In genomic region chr13:69935043-69935442, GRCh38 we compare ENCODE assay signal across 9 cellular contexts.
DNase-seq lines count a peak whose midpoint lies in the region; ATAC-seq and TF ChIP-seq lines count a peak whose summit lies in the region.
"Had no signal": no experiment of that assay in that cellular context is flagged by ENCODE, and none has a peak within 500 bp of the region (broad histone marks: within the 10 kb centered on the region; RNA-seq: fewer than 3 reads in every experiment).

No MANE protein-coding gene starts in this region.

- no peak overlapping the region for H3K27ac ChIP-seq in suprapubic skin
- H3K27ac ChIP-seq: tibial nerve had no signal

- H3K9me3 ChIP-seq in suprapubic skin, result no peaks in the 10 kb centered on the region
- H3K9me3 ChIP-seq: tibial nerve had no signal

- no peaks in the 10 kb centered on the region for H3K4me1 ChIP-seq in suprapubic skin
- H3K4me1 ChIP-seq: tibial nerve had no signal

- no peak for TF ChIP-seq POLR2A in suprapubic skin (IDR thresholded peaks at IDR 0.05)

- no peak for TF ChIP-seq EP300 in suprapubic skin (IDR thresholded peaks at IDR 0.05)

- no peak overlapping the region for H3K4me3 ChIP-seq in suprapubic skin
- H3K4me3 ChIP-seq: tibial nerve had no signal

- peak; percentile 8 for DNase-seq in SKM-1 treated with dmso at 0.1 percent for 144 hours (lab: John Stamatoyannopoulos, UW; ENCODE audit: unreplicated experiment)
- no peak for DNase-seq in SKM-1 (lab: John Stamatoyannopoulos, UW; ENCODE audit: unreplicated experiment)
- DNase-seq in SW480 (ENCODE audit: low spot score), result peak; percentile 13
- DNase-seq in activated gamma-delta T cell (lab: John Stamatoyannopoulos, UW), result no peak
- DNase-seq in suprapubic skin (ENCODE audit: low spot score in 2 of 2), result no peak
- DNase-seq in Ammon's horn (ENCODE audit: low spot score), result no peak

- no peaks in the 10 kb centered on the region for H3K27me3 ChIP-seq in suprapubic skin
- H3K27me3 ChIP-seq: tibial nerve had no signal

- 57% methylated on average over 2 of the region's 2 CpGs for WGBS in suprapubic skin

- peak; percentile 92 for ATAC-seq in HG03280 (IDR thresholded peaks at IDR 0.05; ENCODE audit: unreplicated experiment)
- ATAC-seq in GM18873 (IDR thresholded peaks at IDR 0.05; ENCODE audit: low FRiP score, unreplicated experiment), result no peak

- no peaks in the 10 kb centered on the region for H3K36me3 ChIP-seq in suprapubic skin
- H3K36me3 ChIP-seq: tibial nerve had no signal

- no peak for TF ChIP-seq CTCF in suprapubic skin (IDR thresholded peaks at IDR 0.05)

Comparison
In these comparisons a context has a peak if more than half of its experiments do, and no peak if none do; other contexts are left out.
1. DNase-seq: peak in SKM-1 treated with dmso at 0.1 percent for 144 hours (single experiment) and SW480 (single experiment); none in SKM-1 (single experiment), activated gamma-delta T cell (single experiment), suprapubic skin (0 of 2) and Ammon's horn (single experiment).